1 cellular context compared by ENCODE assay signal in the genomic region with DNA sequence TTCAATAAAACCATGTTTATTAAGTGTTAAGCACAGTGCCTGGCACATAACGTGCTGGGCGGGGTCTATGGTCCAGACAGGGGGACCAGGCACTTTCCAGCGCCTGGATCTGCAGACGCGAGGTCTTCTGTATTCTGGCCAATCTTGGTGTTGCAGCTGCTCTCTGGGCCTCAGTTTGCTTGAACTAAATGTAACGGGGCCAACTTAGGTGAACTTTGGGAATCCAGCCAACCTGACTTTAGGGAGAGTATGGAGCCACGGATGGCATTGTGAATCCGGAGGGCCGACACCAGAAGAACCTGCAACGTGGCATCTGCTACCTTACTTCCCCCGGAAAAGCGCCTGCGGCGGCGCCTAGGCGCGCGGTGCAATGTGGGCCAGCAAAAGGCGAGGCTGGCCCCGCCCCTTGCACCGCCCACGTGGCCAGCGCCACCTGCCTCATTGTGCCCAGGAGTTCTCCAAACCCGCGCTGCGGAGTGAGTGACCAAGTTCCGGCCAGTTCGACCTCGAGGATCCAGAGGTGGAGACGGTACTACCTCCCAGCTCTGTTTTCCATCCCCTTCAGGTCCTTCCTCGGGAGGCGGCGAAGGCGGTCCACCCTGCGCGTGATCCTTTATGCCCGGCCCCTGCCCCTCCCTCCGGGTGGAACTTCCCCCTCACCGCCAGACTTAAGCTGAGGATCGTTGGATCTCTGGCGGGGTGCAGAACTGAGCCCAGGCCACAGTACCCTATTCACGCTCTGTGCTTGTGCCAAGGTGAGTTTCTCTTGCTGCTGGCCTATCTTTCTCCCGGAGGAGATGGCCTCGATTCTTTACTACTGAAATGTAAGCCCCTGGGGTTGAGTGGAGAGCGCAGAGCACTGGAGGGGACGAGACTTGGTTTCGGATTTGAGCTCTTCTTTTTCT.
TF ChIP-seq lines count a peak whose summit lies in the region.

A gene (plus strand): TSS at position 426 of the 905 bp plus-strand sequence. CDS start 10,969 bp downstream, outside the sequence.

TF ChIP-seq in HepG2, 621 proteins besides CTCF, POLR2A, EP300 and RAD21 (continued from another document and continues in another):
- no peak for TF ChIP-seq CBX2 (IDR thresholded peaks at IDR 0.05; ENCODE audit: low read depth, low read length)
- TF ChIP-seq CBX2 (CRISPR knock-in tag; IDR thresholded peaks at IDR 0.05; ENCODE audit: low read depth) = no peak
- TF ChIP-seq ATAD3A (CRISPR knock-in tag; IDR thresholded peaks at IDR 0.05) = no peak
- 0 out of 2 replicates have a peak, but pooled peaks have one; percentile 41 for TF ChIP-seq ZNF20 (CRISPR knock-in tag; IDR thresholded peaks at IDR 0.05)
- TF ChIP-seq ZNF672 (CRISPR knock-in tag; IDR thresholded peaks at IDR 0.05) = no peak
- TF ChIP-seq, protein P1, sequence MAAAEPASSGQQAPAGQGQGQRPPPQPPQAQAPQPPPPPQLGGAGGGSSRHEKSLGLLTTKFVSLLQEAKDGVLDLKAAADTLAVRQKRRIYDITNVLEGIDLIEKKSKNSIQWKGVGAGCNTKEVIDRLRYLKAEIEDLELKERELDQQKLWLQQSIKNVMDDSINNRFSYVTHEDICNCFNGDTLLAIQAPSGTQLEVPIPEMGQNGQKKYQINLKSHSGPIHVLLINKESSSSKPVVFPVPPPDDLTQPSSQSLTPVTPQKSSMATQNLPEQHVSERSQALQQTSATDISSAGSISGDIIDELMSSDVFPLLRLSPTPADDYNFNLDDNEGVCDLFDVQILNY (CRISPR knock-in tag; conservative IDR thresholded peaks at IDR 0.05) = no peak
- TF ChIP-seq MAFK (conservative IDR thresholded peaks at IDR 0.05 in 1 of 2, IDR thresholded peaks at IDR 0.05 in 1 of 2; ENCODE audit: low read length in 2 of 2) = no peak
- TF ChIP-seq ZBTB21 (CRISPR knock-in tag; IDR thresholded peaks at IDR 0.05) = peak; percentile 14; the same call in 1 of the 2 replicates
- TF ChIP-seq SMAD1 (CRISPR knock-in tag; IDR thresholded peaks at IDR 0.05; ENCODE audit: borderline replicate concordance, low read depth) = peak; percentile 87; the same call in 1 of the 2 replicates
- peak; percentile 66 for TF ChIP-seq SP2 (CRISPR knock-in tag; IDR thresholded peaks at IDR 0.05)
- peak; percentile 77; the same call in 1 of the 2 replicates for TF ChIP-seq ZNF160 (CRISPR knock-in tag; IDR thresholded peaks at IDR 0.05)
- TF ChIP-seq PHF21A (CRISPR knock-in tag; IDR thresholded peaks at IDR 0.05) = peak; percentile 58; the same call in 1 of the 2 replicates
- 0 out of 2 replicates have a peak, but pooled peaks have one; percentile 66 for TF ChIP-seq EEA1 (CRISPR knock-in tag; IDR thresholded peaks at IDR 0.05; ENCODE audit: borderline replicate concordance)
- TF ChIP-seq RFXAP (CRISPR knock-in tag; IDR thresholded peaks at IDR 0.05; ENCODE audit: borderline replicate concordance) = peak; percentile 78; the same call in 1 of the 2 replicates
- TF ChIP-seq, protein P2, sequence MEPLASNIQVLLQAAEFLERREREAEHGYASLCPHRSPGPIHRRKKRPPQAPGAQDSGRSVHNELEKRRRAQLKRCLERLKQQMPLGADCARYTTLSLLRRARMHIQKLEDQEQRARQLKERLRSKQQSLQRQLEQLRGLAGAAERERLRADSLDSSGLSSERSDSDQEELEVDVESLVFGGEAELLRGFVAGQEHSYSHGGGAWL (CRISPR knock-in tag; IDR thresholded peaks at IDR 0.05) = peak; percentile 94
- TF ChIP-seq, protein P3, sequence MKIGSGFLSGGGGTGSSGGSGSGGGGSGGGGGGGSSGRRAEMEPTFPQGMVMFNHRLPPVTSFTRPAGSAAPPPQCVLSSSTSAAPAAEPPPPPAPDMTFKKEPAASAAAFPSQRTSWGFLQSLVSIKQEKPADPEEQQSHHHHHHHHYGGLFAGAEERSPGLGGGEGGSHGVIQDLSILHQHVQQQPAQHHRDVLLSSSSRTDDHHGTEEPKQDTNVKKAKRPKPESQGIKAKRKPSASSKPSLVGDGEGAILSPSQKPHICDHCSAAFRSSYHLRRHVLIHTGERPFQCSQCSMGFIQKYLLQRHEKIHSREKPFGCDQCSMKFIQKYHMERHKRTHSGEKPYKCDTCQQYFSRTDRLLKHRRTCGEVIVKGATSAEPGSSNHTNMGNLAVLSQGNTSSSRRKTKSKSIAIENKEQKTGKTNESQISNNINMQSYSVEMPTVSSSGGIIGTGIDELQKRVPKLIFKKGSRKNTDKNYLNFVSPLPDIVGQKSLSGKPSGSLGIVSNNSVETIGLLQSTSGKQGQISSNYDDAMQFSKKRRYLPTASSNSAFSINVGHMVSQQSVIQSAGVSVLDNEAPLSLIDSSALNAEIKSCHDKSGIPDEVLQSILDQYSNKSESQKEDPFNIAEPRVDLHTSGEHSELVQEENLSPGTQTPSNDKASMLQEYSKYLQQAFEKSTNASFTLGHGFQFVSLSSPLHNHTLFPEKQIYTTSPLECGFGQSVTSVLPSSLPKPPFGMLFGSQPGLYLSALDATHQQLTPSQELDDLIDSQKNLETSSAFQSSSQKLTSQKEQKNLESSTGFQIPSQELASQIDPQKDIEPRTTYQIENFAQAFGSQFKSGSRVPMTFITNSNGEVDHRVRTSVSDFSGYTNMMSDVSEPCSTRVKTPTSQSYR (CRISPR knock-in tag; IDR thresholded peaks at IDR 0.05; ENCODE audit: borderline replicate concordance) = no peak
- TF ChIP-seq NAIF1 (CRISPR knock-in tag; IDR thresholded peaks at IDR 0.05; ENCODE audit: borderline replicate concordance) = peak; percentile 67; the same call in 1 of the 2 replicates
- 0 out of 2 replicates have a peak, but pooled peaks have one; percentile 68 for TF ChIP-seq KLF12 (CRISPR knock-in tag; IDR thresholded peaks at IDR 0.05; ENCODE audit: borderline replicate concordance)
- TF ChIP-seq CEBPG (CRISPR knock-in tag; IDR thresholded peaks at IDR 0.05) = 0 out of 2 replicates have a peak, but pooled peaks have one; percentile 4
- TF ChIP-seq RNF2 (conservative IDR thresholded peaks at IDR 0.05; ENCODE audit: low read depth) = peak; percentile 81
- no peak for TF ChIP-seq MZF1 (CRISPR knock-in tag; IDR thresholded peaks at IDR 0.05; ENCODE audit: borderline replicate concordance)
- peak; percentile 64; the same call in 1 of the 2 replicates for TF ChIP-seq MED13 (CRISPR knock-in tag; IDR thresholded peaks at IDR 0.05)
- no peak for TF ChIP-seq GTF3A (CRISPR knock-in tag; conservative IDR thresholded peaks at IDR 0.05)
- TF ChIP-seq BHLHE40 (IDR thresholded peaks at IDR 0.05; ENCODE audit: low read length) = peak; percentile 38; the same call in 1 of the 2 replicates
- TF ChIP-seq TCF7L2 (IDR thresholded peaks at IDR 0.05; ENCODE audit: low read depth, low read length) = no peak
- TF ChIP-seq, protein P4, sequence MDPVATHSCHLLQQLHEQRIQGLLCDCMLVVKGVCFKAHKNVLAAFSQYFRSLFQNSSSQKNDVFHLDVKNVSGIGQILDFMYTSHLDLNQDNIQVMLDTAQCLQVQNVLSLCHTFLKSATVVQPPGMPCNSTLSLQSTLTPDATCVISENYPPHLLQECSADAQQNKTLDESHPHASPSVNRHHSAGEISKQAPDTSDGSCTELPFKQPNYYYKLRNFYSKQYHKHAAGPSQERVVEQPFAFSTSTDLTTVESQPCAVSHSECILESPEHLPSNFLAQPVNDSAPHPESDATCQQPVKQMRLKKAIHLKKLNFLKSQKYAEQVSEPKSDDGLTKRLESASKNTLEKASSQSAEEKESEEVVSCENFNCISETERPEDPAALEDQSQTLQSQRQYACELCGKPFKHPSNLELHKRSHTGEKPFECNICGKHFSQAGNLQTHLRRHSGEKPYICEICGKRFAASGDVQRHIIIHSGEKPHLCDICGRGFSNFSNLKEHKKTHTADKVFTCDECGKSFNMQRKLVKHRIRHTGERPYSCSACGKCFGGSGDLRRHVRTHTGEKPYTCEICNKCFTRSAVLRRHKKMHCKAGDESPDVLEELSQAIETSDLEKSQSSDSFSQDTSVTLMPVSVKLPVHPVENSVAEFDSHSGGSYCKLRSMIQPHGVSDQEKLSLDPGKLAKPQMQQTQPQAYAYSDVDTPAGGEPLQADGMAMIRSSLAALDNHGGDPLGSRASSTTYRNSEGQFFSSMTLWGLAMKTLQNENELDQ (CRISPR knock-in tag; IDR thresholded peaks at IDR 0.05; ENCODE audit: borderline replicate concordance) = no peak
- TF ChIP-seq MYC (CRISPR knock-in tag; IDR thresholded peaks at IDR 0.05; ENCODE audit: borderline replicate concordance) = peak; percentile 99
- TF ChIP-seq, protein P5, sequence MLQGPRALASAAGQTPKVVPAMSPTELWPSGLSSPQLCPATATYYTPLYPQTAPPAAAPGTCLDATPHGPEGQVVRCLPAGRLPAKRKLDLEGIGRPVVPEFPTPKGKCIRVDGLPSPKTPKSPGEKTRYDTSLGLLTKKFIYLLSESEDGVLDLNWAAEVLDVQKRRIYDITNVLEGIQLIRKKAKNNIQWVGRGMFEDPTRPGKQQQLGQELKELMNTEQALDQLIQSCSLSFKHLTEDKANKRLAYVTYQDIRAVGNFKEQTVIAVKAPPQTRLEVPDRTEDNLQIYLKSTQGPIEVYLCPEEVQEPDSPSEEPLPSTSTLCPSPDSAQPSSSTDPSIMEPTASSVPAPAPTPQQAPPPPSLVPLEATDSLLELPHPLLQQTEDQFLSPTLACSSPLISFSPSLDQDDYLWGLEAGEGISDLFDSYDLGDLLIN (CRISPR knock-in tag; IDR thresholded peaks at IDR 0.05; ENCODE audit: borderline replicate concordance) = peak; percentile 46; the same call in 1 of the 2 replicates
- TF ChIP-seq, protein P6, sequence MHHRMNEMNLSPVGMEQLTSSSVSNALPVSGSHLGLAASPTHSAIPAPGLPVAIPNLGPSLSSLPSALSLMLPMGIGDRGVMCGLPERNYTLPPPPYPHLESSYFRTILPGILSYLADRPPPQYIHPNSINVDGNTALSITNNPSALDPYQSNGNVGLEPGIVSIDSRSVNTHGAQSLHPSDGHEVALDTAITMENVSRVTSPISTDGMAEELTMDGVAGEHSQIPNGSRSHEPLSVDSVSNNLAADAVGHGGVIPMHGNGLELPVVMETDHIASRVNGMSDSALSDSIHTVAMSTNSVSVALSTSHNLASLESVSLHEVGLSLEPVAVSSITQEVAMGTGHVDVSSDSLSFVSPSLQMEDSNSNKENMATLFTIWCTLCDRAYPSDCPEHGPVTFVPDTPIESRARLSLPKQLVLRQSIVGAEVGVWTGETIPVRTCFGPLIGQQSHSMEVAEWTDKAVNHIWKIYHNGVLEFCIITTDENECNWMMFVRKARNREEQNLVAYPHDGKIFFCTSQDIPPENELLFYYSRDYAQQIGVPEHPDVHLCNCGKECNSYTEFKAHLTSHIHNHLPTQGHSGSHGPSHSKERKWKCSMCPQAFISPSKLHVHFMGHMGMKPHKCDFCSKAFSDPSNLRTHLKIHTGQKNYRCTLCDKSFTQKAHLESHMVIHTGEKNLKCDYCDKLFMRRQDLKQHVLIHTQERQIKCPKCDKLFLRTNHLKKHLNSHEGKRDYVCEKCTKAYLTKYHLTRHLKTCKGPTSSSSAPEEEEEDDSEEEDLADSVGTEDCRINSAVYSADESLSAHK (CRISPR knock-in tag; IDR thresholded peaks at IDR 0.05; ENCODE audit: borderline replicate concordance) = 0 out of 2 replicates have a peak, but pooled peaks have one; percentile 17
- TF ChIP-seq ZNF547 (CRISPR knock-in tag; IDR thresholded peaks at IDR 0.05) = peak; percentile 75; the same call in 1 of the 2 replicates
- TF ChIP-seq TGIF2 (CRISPR knock-in tag; IDR thresholded peaks at IDR 0.05) = peak; percentile 95; the same call in 1 of the 2 replicates
- 0 out of 2 replicates have a peak, but pooled peaks have one; percentile 50 for TF ChIP-seq CBFB (CRISPR knock-in tag; IDR thresholded peaks at IDR 0.05)
- peak; percentile 87 for TF ChIP-seq HIVEP1 (CRISPR knock-in tag; IDR thresholded peaks at IDR 0.05)
- TF ChIP-seq SKI (IDR thresholded peaks at IDR 0.05; ENCODE audit: partially characterized antibody) = no peak
- peak; percentile 98 for TF ChIP-seq BORCS8-MEF2B (CRISPR knock-in tag; IDR thresholded peaks at IDR 0.05)
- TF ChIP-seq ZNF772 (CRISPR knock-in tag; IDR thresholded peaks at IDR 0.05) = no peak; the same call in 1 of the 2 replicates
- 0 out of 2 replicates have a peak, but pooled peaks have one; percentile 55 for TF ChIP-seq MIER3 (CRISPR knock-in tag; IDR thresholded peaks at IDR 0.05; ENCODE audit: borderline replicate concordance)
- TF ChIP-seq ZFP37 (CRISPR knock-in tag; IDR thresholded peaks at IDR 0.05; ENCODE audit: borderline replicate concordance) = peak; percentile 66; the same call in 1 of the 2 replicates
- TF ChIP-seq SOX5 (CRISPR knock-in tag; IDR thresholded peaks at IDR 0.05; ENCODE audit: borderline replicate concordance) = peak; percentile 59; the same call in 1 of the 2 replicates
- peak; percentile 87 for TF ChIP-seq ETV5 (CRISPR knock-in tag; IDR thresholded peaks at IDR 0.05; ENCODE audit: borderline replicate concordance)
- TF ChIP-seq, protein P7, sequence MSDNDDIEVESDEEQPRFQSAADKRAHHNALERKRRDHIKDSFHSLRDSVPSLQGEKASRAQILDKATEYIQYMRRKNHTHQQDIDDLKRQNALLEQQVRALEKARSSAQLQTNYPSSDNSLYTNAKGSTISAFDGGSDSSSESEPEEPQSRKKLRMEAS (IDR thresholded peaks at IDR 0.05) = peak; percentile 99
- no peak for TF ChIP-seq MATR3 (CRISPR knock-in tag; IDR thresholded peaks at IDR 0.05)
- no peak; the same call in 1 of the 2 replicates for TF ChIP-seq XBP1 (CRISPR knock-in tag; IDR thresholded peaks at IDR 0.05)
- peak; percentile 20; the same call in 1 of the 2 replicates for TF ChIP-seq ZNF567 (CRISPR knock-in tag; IDR thresholded peaks at IDR 0.05; ENCODE audit: borderline replicate concordance)
- TF ChIP-seq ZNF367 (CRISPR knock-in tag; IDR thresholded peaks at IDR 0.05; ENCODE audit: borderline replicate concordance) = peak; percentile 27; the same call in 1 of the 2 replicates
- TF ChIP-seq, protein P8, sequence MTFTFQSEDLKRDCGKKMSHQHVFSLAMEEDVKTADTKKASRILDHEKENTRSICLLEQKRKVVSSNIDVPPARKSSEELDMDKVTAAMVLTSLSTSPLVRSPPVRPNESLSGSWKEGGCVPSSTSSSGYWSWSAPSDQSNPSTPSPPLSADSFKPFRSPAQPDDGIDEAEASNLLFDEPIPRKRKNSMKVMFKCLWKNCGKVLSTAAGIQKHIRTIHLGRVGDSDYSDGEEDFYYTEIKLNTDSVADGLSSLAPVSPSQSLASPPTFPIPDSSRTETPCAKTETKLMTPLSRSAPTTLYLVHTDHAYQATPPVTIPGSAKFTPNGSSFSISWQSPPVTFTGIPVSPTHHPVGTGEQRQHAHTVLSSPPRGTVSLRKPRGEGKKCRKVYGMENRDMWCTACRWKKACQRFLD (CRISPR knock-in tag; IDR thresholded peaks at IDR 0.05; ENCODE audit: borderline replicate concordance) = no peak; the same call in 1 of the 2 replicates
- TF ChIP-seq ZNF564 (CRISPR knock-in tag; IDR thresholded peaks at IDR 0.05) = no peak; the same call in 1 of the 2 replicates
- peak; percentile 62; the same call in 1 of the 2 replicates for TF ChIP-seq ISL2 (CRISPR knock-in tag; IDR thresholded peaks at IDR 0.05)
- peak; percentile 81 for TF ChIP-seq U2AF1 (optimal IDR thresholded peaks at IDR 0.05; ENCODE audit: low read depth, low read length)
- peak; percentile 24; the same call in 1 of the 2 replicates for TF ChIP-seq NCOR1 (IDR thresholded peaks at IDR 0.05; ENCODE audit: borderline replicate concordance, low read length)
- TF ChIP-seq GTF2F1 (IDR thresholded peaks at IDR 0.05; ENCODE audit: low read length) = peak; percentile 84
- no peak for TF ChIP-seq NONO (IDR thresholded peaks at IDR 0.05)
- TF ChIP-seq NONO (CRISPR knock-in tag; conservative IDR thresholded peaks at IDR 0.05) = peak; percentile 92
- TF ChIP-seq ZNF790 (CRISPR knock-in tag; IDR thresholded peaks at IDR 0.05; ENCODE audit: borderline replicate concordance) = 0 out of 2 replicates have a peak, but pooled peaks have one; percentile 31
- no peak for TF ChIP-seq ZNF496 (CRISPR knock-in tag; IDR thresholded peaks at IDR 0.05; ENCODE audit: insufficient replicate concordance)
- TF ChIP-seq ZNF572 (CRISPR knock-in tag; IDR thresholded peaks at IDR 0.05) = peak; percentile 92; the same call in 1 of the 2 replicates
